33 cellular contexts compared by ENCODE assay signal in genomic region chr18:70416496-70416895, GRCh38.
"Had no signal": no experiment of that assay in that cellular context is flagged by ENCODE, and none has a peak within 500 bp of the region (broad histone marks: within the 10 kb centered on the region; RNA-seq: fewer than 3 reads in every experiment).

No MANE protein-coding gene starts in this region.

- FAIRE-seq: astrocyte, TTC549 had no signal

- DNase-seq: activated CD4-positive, alpha-beta T cell treated with anti-CD3 and anti-CD28 coated beads for 36 hours; activated CD4-positive, alpha-beta T cell treated with anti-CD3 and anti-CD28 coated beads, Interleukin-2, amount 10 ng/mL, durations not matched to agents 7 days and 5 days; activated CD4-positive, alpha-beta T cell treated with anti-CD3 and anti-CD28 coated beads, Interleukin-2, amount 50 U/mL, for 48 hours; activated CD8-positive, alpha-beta T cell treated with anti-CD3 and anti-CD28 coated beads, Interleukin-2, amount 10 ng/mL, durations not matched to agents 7 days and 5 days; activated gamma-delta T cell treated with Interleukin-2 at 50 U/mL for 16 hours; activated naive CD4-positive, alpha-beta T cell treated with anti-CD3 and anti-CD28 coated beads for 36 hours; activated T-cell treated with anti-CD3 and anti-CD28 coated beads, Interleukin-2, amount 50 U/mL, for 24 hours; adrenal gland; body of pancreas; Kasumi-1; MG63; NCI-H1048; NCI-H1105 treated with DMSO at 0.1 percent for 48 hours; NCI-H1436; NCI-H1694; NCI-H1930; NCI-H2081 treated with DMSO at 0.1 percent for 48 hours; NCI-H526; NCI-H748 treated with DMSO at 0.1 percent for 48 hours; RPMI8226; SHP77 treated with DMSO at 0.1 percent for 48 hours; SK-N-SH had no signal

- H3K27me3 ChIP-seq: adrenal gland, body of pancreas, breast epithelium, MG63, Peyer's patch, SJSA1 had no signal

- H3K9me3 ChIP-seq: adrenal gland, body of pancreas, breast epithelium, MG63, Peyer's patch, SJSA1, SK-N-SH had no signal

- H3K27ac ChIP-seq: adrenal gland, body of pancreas, breast epithelium, Peyer's patch, SJSA1 had no signal

- H3K9me3 Mint-ChIP-seq: activated CD4-positive, alpha-beta T cell treated with anti-CD3 and anti-CD28 coated beads, Interleukin-2, amount 10 ng/mL, durations not matched to agents 7 days and 5 days; activated naive CD4-positive, alpha-beta T cell treated with anti-CD3 and anti-CD28 coated beads for 36 hours; activated naive CD4-positive, alpha-beta T cell treated with anti-CD3 and anti-CD28 coated beads, Interleukin-2, amount 50 U/mL, for 72 hours; activated T-cell treated with anti-CD3 and anti-CD28 coated beads, Interleukin-2, amount 50 U/mL, for 24 hours; activated T-helper 2 cell treated with anti-CD3 and anti-CD28 coated beads, Interferon-gamma antibody, Interleukin-2, Interleukin-4, amounts not matched to agents 10 μg/mL and 5 μg/mL and 100 μg/mL, durations not matched to agents 14 hours and 24 hours and 36 hours; T-helper 1 cell treated with Interleukin-12 subunit alpha and Interleukin-12 subunit beta and Interleukin-4 antibody, amounts not matched to agents 30 μg/mL and 1 μg/mL, for 36 hours; T-helper 2 cell treated with Interferon-gamma antibody and Interleukin-4, amounts not matched to agents 5 μg/mL and 100 μg/mL, for 36 hours; WTC11 had no signal

- H3K4me1 Mint-ChIP-seq: activated CD4-positive, alpha-beta T cell treated with anti-CD3 and anti-CD28 coated beads, Interleukin-2, amount 10 ng/mL, durations not matched to agents 7 days and 5 days; WTC11 had no signal

- H3K4me2 ChIP-seq: SK-N-SH had no signal

- ATAC-seq: activated CD4-positive, alpha-beta T cell treated with anti-CD3 and anti-CD28 coated beads for 36 hours; activated CD4-positive, CD25-positive, alpha-beta regulatory T cell treated with anti-CD3 and anti-CD28 coated beads, Interleukin-2, amount 50 U/mL, for 24 hours; activated CD8-positive, alpha-beta T cell treated with anti-CD3 and anti-CD28 coated beads, Interleukin-2, amount 10 ng/mL, durations not matched to agents 7 days and 5 days; activated naive CD4-positive, alpha-beta T cell treated with anti-CD3 and anti-CD28 coated beads, Interleukin-2, amount 50 U/mL, for 72 hours; body of pancreas had no signal

- H3K27ac Mint-ChIP-seq: activated CD4-positive, alpha-beta T cell treated with anti-CD3 and anti-CD28 coated beads for 36 hours; activated CD4-positive, alpha-beta T cell treated with anti-CD3 and anti-CD28 coated beads, Interleukin-2, amount 10 ng/mL, durations not matched to agents 7 days and 5 days; activated CD8-positive, alpha-beta T cell treated with anti-CD3 and anti-CD28 coated beads, Interleukin-2, amount 10 ng/mL, durations not matched to agents 7 days and 5 days; activated naive CD4-positive, alpha-beta T cell treated with anti-CD3 and anti-CD28 coated beads for 36 hours; activated naive CD4-positive, alpha-beta T cell treated with anti-CD3 and anti-CD28 coated beads, Interleukin-2, amount 50 U/mL, for 72 hours; activated T-cell treated with anti-CD3 and anti-CD28 coated beads, Interleukin-2, amount 50 U/mL, for 24 hours; activated T-helper 2 cell treated with anti-CD3 and anti-CD28 coated beads, Interferon-gamma antibody, Interleukin-2, Interleukin-4, amounts not matched to agents 10 μg/mL and 5 μg/mL and 100 μg/mL, durations not matched to agents 14 hours and 24 hours and 36 hours; T-helper 1 cell treated with Interleukin-12 subunit alpha and Interleukin-12 subunit beta and Interleukin-4 antibody, amounts not matched to agents 30 μg/mL and 1 μg/mL, for 36 hours; T-helper 2 cell treated with Interferon-gamma antibody and Interleukin-4, amounts not matched to agents 5 μg/mL and 100 μg/mL, for 36 hours; WTC11 had no signal

- H3K36me3 ChIP-seq: adrenal gland, breast epithelium, MG63, Peyer's patch, SJSA1 had no signal

- H3K4me3 Mint-ChIP-seq: activated CD4-positive, alpha-beta T cell treated with anti-CD3 and anti-CD28 coated beads for 36 hours; activated CD4-positive, alpha-beta T cell treated with anti-CD3 and anti-CD28 coated beads, Interleukin-2, amount 10 ng/mL, durations not matched to agents 7 days and 5 days; activated CD8-positive, alpha-beta T cell treated with anti-CD3 and anti-CD28 coated beads, Interleukin-2, amount 10 ng/mL, durations not matched to agents 7 days and 5 days; activated naive CD4-positive, alpha-beta T cell treated with anti-CD3 and anti-CD28 coated beads for 36 hours; activated T-cell treated with anti-CD3 and anti-CD28 coated beads, Interleukin-2, amount 50 U/mL, for 24 hours; T-helper 1 cell treated with Interleukin-12 subunit alpha and Interleukin-12 subunit beta and Interleukin-4 antibody, amounts not matched to agents 30 μg/mL and 1 μg/mL, for 36 hours; T-helper 2 cell treated with Interferon-gamma antibody and Interleukin-4, amounts not matched to agents 5 μg/mL and 100 μg/mL, for 36 hours; WTC11 had no signal

- H3K4me3 ChIP-seq: adrenal gland, body of pancreas, breast epithelium, MG63, Peyer's patch, SJSA1 had no signal

- H3K36me3 Mint-ChIP-seq: activated naive CD4-positive, alpha-beta T cell treated with anti-CD3 and anti-CD28 coated beads, Interleukin-2, amount 50 U/mL, for 72 hours; WTC11 had no signal
